Comparison of ENCODE assay signal across 1 cellular context in the genomic region with DNA sequence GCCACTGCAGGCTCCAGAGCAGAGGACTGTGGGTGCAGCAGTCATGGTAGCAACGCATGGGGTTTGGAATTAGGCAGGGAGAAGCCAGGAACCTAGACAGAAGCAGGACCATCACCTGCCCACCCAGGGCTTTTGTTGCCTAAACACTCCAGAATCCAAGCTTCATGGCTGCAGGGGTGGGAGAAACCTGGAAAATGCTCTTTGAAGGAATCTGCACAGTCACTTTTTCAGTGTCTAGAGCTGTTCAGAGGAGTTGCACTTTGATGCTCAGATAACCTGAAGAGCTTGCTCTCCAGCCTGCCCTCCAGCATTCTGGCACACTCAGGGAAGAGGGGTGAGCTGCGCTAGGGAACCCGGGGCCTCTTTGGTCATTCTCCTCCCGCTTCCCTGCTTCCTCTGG.
TF ChIP-seq lines count a peak whose summit lies in the region.

No MANE protein-coding gene starts in this region.

TF ChIP-seq in IMR-90, 13 proteins besides CTCF, POLR2A, EP300 and RAD21:
- TF ChIP-seq, protein P1, sequence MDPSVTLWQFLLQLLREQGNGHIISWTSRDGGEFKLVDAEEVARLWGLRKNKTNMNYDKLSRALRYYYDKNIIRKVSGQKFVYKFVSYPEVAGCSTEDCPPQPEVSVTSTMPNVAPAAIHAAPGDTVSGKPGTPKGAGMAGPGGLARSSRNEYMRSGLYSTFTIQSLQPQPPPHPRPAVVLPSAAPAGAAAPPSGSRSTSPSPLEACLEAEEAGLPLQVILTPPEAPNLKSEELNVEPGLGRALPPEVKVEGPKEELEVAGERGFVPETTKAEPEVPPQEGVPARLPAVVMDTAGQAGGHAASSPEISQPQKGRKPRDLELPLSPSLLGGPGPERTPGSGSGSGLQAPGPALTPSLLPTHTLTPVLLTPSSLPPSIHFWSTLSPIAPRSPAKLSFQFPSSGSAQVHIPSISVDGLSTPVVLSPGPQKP (IDR thresholded peaks at IDR 0.05; ENCODE audit: borderline replicate concordance, low read depth, low read length), result no peak
- TF ChIP-seq RFX5 (IDR thresholded peaks at IDR 0.05; ENCODE audit: low read depth, low read length), result no peak
- TF ChIP-seq NFE2L2 (IDR thresholded peaks at IDR 0.05; ENCODE audit: low read depth, low read length), result no peak
- TF ChIP-seq USF2 (IDR thresholded peaks at IDR 0.05; ENCODE audit: low read depth, low read length), result no peak
- no peak for TF ChIP-seq SMC3 (IDR thresholded peaks at IDR 0.05; ENCODE audit: low read depth, low read length)
- no peak for TF ChIP-seq CHD1 (IDR thresholded peaks at IDR 0.05; ENCODE audit: low read depth, low read length)
- TF ChIP-seq MAFK (IDR thresholded peaks at IDR 0.05; ENCODE audit: low read depth, low read length), result no peak
- TF ChIP-seq RCOR1 (IDR thresholded peaks at IDR 0.05; ENCODE audit: insufficient replicate concordance, low read length), result no peak
